1 cellular context compared by ENCODE assay signal in genomic region chr10:21978191-21978862, GRCh38.
TF ChIP-seq lines count a peak whose summit lies in the region.

No MANE protein-coding gene starts in this region.

TF ChIP-seq in IMR-90, 13 proteins besides CTCF, POLR2A, EP300 and RAD21:
- no peak for TF ChIP-seq CHD1 (IDR thresholded peaks at IDR 0.05; ENCODE audit: low read depth, low read length)
- no peak for TF ChIP-seq ELK1 (IDR thresholded peaks at IDR 0.05; ENCODE audit: borderline replicate concordance, low read depth, low read length)
- no peak for TF ChIP-seq NFE2L2 (IDR thresholded peaks at IDR 0.05; ENCODE audit: low read depth, low read length)
- no peak for TF ChIP-seq BHLHE40 (IDR thresholded peaks at IDR 0.05; ENCODE audit: low read depth, low read length)
